In genomic region chr4:36325916-36326315, GRCh38 we compare ENCODE assay signal across 19 cellular contexts. TPM values are rescaled to one million over a fixed set of nuclear protein-coding genes. Genes with fewer than 3 reads are reported as not detected.
DNase-seq lines count a peak whose midpoint lies in the region; ATAC-seq lines count a peak whose summit lies in the region.
"Had no signal": no experiment of that assay in that cellular context is flagged by ENCODE, and none has a peak within 500 bp of the region (broad histone marks: within the 10 kb centered on the region; RNA-seq: fewer than 3 reads in every experiment).

No MANE protein-coding gene starts in this region.

- H3K4me1 ChIP-seq in effector memory CD4-positive, alpha-beta T cell (ENCODE audit: control insufficient read depth, insufficient read depth, low read length, poor library complexity, severe bottlenecking) = peaks cover 30% of the 10 kb centered on the region
- H3K4me1 ChIP-seq: left ventricle myocardium inferior, SJSA1, vagina had no signal

- H3K36me3 ChIP-seq in effector memory CD4-positive, alpha-beta T cell (ENCODE audit: control insufficient read depth, insufficient read depth, low read length) = no peaks in the 10 kb centered on the region
- H3K36me3 ChIP-seq: left ventricle myocardium inferior, SJSA1, vagina had no signal

- no peak for DNase-seq in activated T-cell treated with anti-CD3 and anti-CD28 coated beads, Interleukin-2, amount 50 U/mL, for 72 hours
- DNase-seq in activated T-cell treated with anti-CD3 and anti-CD28 coated beads, Interleukin-2, amount 50 U/mL, for 1 hour = no peak
- DNase-seq in activated T-helper 1 cell treated with anti-CD3 and anti-CD28 coated beads, Interleukin-12 subunit alpha, Interleukin-12 subunit beta, Interleukin-2, Interleukin-4 antibody, amounts not matched to agents 30 ng/mL and 10 ng/mL and 1 ng/mL, durations not matched to agents 14 hours and 24 hours and 36 hours (ENCODE audit: low spot score) = no peak
- no peak for DNase-seq in stimulated activated effector memory CD8-positive, alpha-beta T cell treated with anti-CD3 and anti-CD28 coated beads, Interleukin-12 subunit alpha, Interleukin-12 subunit beta, amount 100 ng/mL, for 72 hours (ENCODE audit: low spot score in 2 of 2)
- DNase-seq in DMS153 treated with DMSO at 0.1 percent for 48 hours (lab: John Stamatoyannopoulos, UW; ENCODE audit: unreplicated experiment) = no peak
- no peak for DNase-seq in effector memory CD4-positive, alpha-beta T cell
- DNase-seq: amniotic stem cell; Calu3; foreskin melanocyte; GDM1; left ventricle myocardium inferior; NCI-H1930; stimulated activated CD4-positive, alpha-beta T cell treated with anti-CD3 and anti-CD28 coated beads, Interleukin-12 subunit alpha, Interleukin-12 subunit beta, amount 100 ng/mL, for 4 hours had no signal

- H3K9me3 ChIP-seq in effector memory CD4-positive, alpha-beta T cell (ENCODE audit: control insufficient read depth, low read length) = no peaks in the 10 kb centered on the region
- H3K9me3 ChIP-seq: left ventricle myocardium inferior, SJSA1, vagina had no signal

- H3K27me3 ChIP-seq in effector memory CD4-positive, alpha-beta T cell (replicated peaks; ENCODE audit: control insufficient read depth, insufficient read depth, low read length, poor library complexity, severe bottlenecking) = no peaks in the 10 kb centered on the region
- H3K27me3 ChIP-seq: SJSA1, vagina had no signal

- H3K4me1 Mint-ChIP-seq in activated T-cell treated with anti-CD3 and anti-CD28 coated beads, Interleukin-2, amount 50 U/mL, for 72 hours (ENCODE audit: low read depth) = peaks cover 69% of the 10 kb centered on the region
- H3K4me1 Mint-ChIP-seq in activated T-helper 1 cell treated with anti-CD3 and anti-CD28 coated beads, Interleukin-12 subunit alpha, Interleukin-12 subunit beta, Interleukin-2, Interleukin-4 antibody, amounts not matched to agents 30 ng/mL and 10 ng/mL and 1 ng/mL, durations not matched to agents 14 hours and 24 hours and 36 hours (ENCODE audit: low read depth) = peaks cover 67% of the 10 kb centered on the region
- H3K4me1 Mint-ChIP-seq in stimulated activated effector memory CD8-positive, alpha-beta T cell treated with anti-CD3 and anti-CD28 coated beads, Interleukin-12 subunit alpha, Interleukin-12 subunit beta, amount 100 ng/mL, for 72 hours = peaks cover 48% of the 10 kb centered on the region

- H3K27ac Mint-ChIP-seq in activated T-cell treated with anti-CD3 and anti-CD28 coated beads, Interleukin-2, amount 50 U/mL, for 72 hours = peak overlapping the region; percentile 67
- peak overlapping the region; percentile 73 for H3K27ac Mint-ChIP-seq in activated T-helper 1 cell treated with anti-CD3 and anti-CD28 coated beads, Interleukin-12 subunit alpha, Interleukin-12 subunit beta, Interleukin-2, Interleukin-4 antibody, amounts not matched to agents 30 ng/mL and 10 ng/mL and 1 ng/mL, durations not matched to agents 14 hours and 24 hours and 36 hours
- peak overlapping the region; percentile 1 for H3K27ac Mint-ChIP-seq in stimulated activated effector memory CD8-positive, alpha-beta T cell treated with anti-CD3 and anti-CD28 coated beads, Interleukin-12 subunit alpha, Interleukin-12 subunit beta, amount 100 ng/mL, for 72 hours

- no peaks in the 10 kb centered on the region for H3K27me3 Mint-ChIP-seq in activated T-cell treated with anti-CD3 and anti-CD28 coated beads, Interleukin-2, amount 50 U/mL, for 72 hours (ENCODE audit: low read depth)
- H3K27me3 Mint-ChIP-seq in activated T-helper 1 cell treated with anti-CD3 and anti-CD28 coated beads, Interleukin-12 subunit alpha, Interleukin-12 subunit beta, Interleukin-2, Interleukin-4 antibody, amounts not matched to agents 30 ng/mL and 10 ng/mL and 1 ng/mL, durations not matched to agents 14 hours and 24 hours and 36 hours (ENCODE audit: insufficient read depth) = no peaks in the 10 kb centered on the region

- no peaks in the 10 kb centered on the region for H3K9me3 Mint-ChIP-seq in activated T-cell treated with anti-CD3 and anti-CD28 coated beads, Interleukin-2, amount 50 U/mL, for 72 hours
- no peaks in the 10 kb centered on the region for H3K9me3 Mint-ChIP-seq in activated T-helper 1 cell treated with anti-CD3 and anti-CD28 coated beads, Interleukin-12 subunit alpha, Interleukin-12 subunit beta, Interleukin-2, Interleukin-4 antibody, amounts not matched to agents 30 ng/mL and 10 ng/mL and 1 ng/mL, durations not matched to agents 14 hours and 24 hours and 36 hours
- H3K9me3 Mint-ChIP-seq in stimulated activated effector memory CD8-positive, alpha-beta T cell treated with anti-CD3 and anti-CD28 coated beads, Interleukin-12 subunit alpha, Interleukin-12 subunit beta, amount 100 ng/mL, for 72 hours = no peaks in the 10 kb centered on the region

- H3K27ac ChIP-seq in effector memory CD4-positive, alpha-beta T cell (ENCODE audit: insufficient read depth, low read length, poor library complexity, severe bottlenecking) = no peak overlapping the region
- H3K27ac ChIP-seq: left ventricle myocardium inferior, SJSA1, vagina had no signal

- no peak overlapping the region for H3K4me3 ChIP-seq in effector memory CD4-positive, alpha-beta T cell (ENCODE audit: insufficient read depth, low read depth, low read length, poor library complexity, severe bottlenecking)
- H3K4me3 ChIP-seq: left ventricle myocardium inferior, SJSA1, vagina had no signal

- H3K4me3 Mint-ChIP-seq in activated T-cell treated with anti-CD3 and anti-CD28 coated beads, Interleukin-2, amount 50 U/mL, for 72 hours = peak overlapping the region; percentile 48 to 55
- peak overlapping the region; percentile 23 for H3K4me3 Mint-ChIP-seq in activated T-helper 1 cell treated with anti-CD3 and anti-CD28 coated beads, Interleukin-12 subunit alpha, Interleukin-12 subunit beta, Interleukin-2, Interleukin-4 antibody, amounts not matched to agents 30 ng/mL and 10 ng/mL and 1 ng/mL, durations not matched to agents 14 hours and 24 hours and 36 hours
- H3K4me3 Mint-ChIP-seq in stimulated activated effector memory CD8-positive, alpha-beta T cell treated with anti-CD3 and anti-CD28 coated beads, Interleukin-12 subunit alpha, Interleukin-12 subunit beta, amount 100 ng/mL, for 72 hours = peak overlapping the region; percentile 8

- no peak for ATAC-seq in activated T-cell treated with anti-CD3 and anti-CD28 coated beads, Interleukin-2, amount 50 U/mL, for 72 hours (replicated peaks in 1 of 2)
- peak; percentile 11 for ATAC-seq in HG02885 (IDR thresholded peaks at IDR 0.05; ENCODE audit: poor library complexity, unreplicated experiment)
- ATAC-seq in stimulated activated effector memory CD8-positive, alpha-beta T cell treated with anti-CD3 and anti-CD28 coated beads, Interleukin-12 subunit alpha, Interleukin-12 subunit beta, amount 100 ng/mL, for 72 hours = no peak
- no peak for ATAC-seq in HG02763 (IDR thresholded peaks at IDR 0.05; ENCODE audit: unreplicated experiment)

- no peaks in the 10 kb centered on the region for H3K36me3 Mint-ChIP-seq in activated T-cell treated with anti-CD3 and anti-CD28 coated beads, Interleukin-2, amount 50 U/mL, for 72 hours (ENCODE audit: insufficient read depth in 2 of 2)
- peaks cover 5% of the 10 kb centered on the region for H3K36me3 Mint-ChIP-seq in activated T-helper 1 cell treated with anti-CD3 and anti-CD28 coated beads, Interleukin-12 subunit alpha, Interleukin-12 subunit beta, Interleukin-2, Interleukin-4 antibody, amounts not matched to agents 30 ng/mL and 10 ng/mL and 1 ng/mL, durations not matched to agents 14 hours and 24 hours and 36 hours (ENCODE audit: low read depth)
- peaks cover 7% of the 10 kb centered on the region for H3K36me3 Mint-ChIP-seq in stimulated activated effector memory CD8-positive, alpha-beta T cell treated with anti-CD3 and anti-CD28 coated beads, Interleukin-12 subunit alpha, Interleukin-12 subunit beta, amount 100 ng/mL, for 72 hours

- intact Hi-C loops in activated T-helper 1 cell treated with anti-CD3 and anti-CD28 coated beads, Interleukin-12 subunit alpha, Interleukin-12 subunit beta, Interleukin-2, Interleukin-4 antibody, amounts not matched to agents 30 ng/mL and 10 ng/mL and 1 ng/mL, durations not matched to agents 14 hours and 24 hours and 36 hours (cut with micrococcal nuclease) = loop anchor here (10.0 kb wide), 1 partner anchor 351 kb away; no protein-coding TSS in a partner anchor

RNA-seq across cellular contexts. Expression of gene DTHD1, which starts 44.5 kb away (rescaled TPM):
- total RNA-seq in activated T-cell treated with anti-CD3 and anti-CD28 coated beads, Interleukin-2, amount 50 U/mL, for 72 hours = 10 to 100 TPM in 1 of 2 donors, 1 to 10 TPM in 1; 7.9 to 13.5 TPM
- total RNA-seq in activated T-helper 1 cell treated with anti-CD3 and anti-CD28 coated beads, Interleukin-12 subunit alpha, Interleukin-12 subunit beta, Interleukin-2, Interleukin-4 antibody, amounts not matched to agents 30 ng/mL and 10 ng/mL and 1 ng/mL, durations not matched to agents 14 hours and 24 hours and 36 hours = 0.86 and 1.0 TPM in 2 replicates
- total RNA-seq: Calu3, left ventricle myocardium inferior, MCF 10A, NCI-H460, SJSA1 had no signal

Comparison
In these comparisons a context has a peak if more than half of its experiments do, and no peak if none do; other contexts are left out.
1. H3K27ac Mint-ChIP-seq: peak in every context shown above with its lines; median percentile 73 in activated T-helper 1 cell treated with anti-CD3 and anti-CD28 coated beads, Interleukin-12 subunit alpha, Interleukin-12 subunit beta, Interleukin-2, Interleukin-4 antibody, amounts not matched to agents 30 ng/mL and 10 ng/mL and 1 ng/mL, durations not matched to agents 14 hours and 24 hours and 36 hours; 67 in activated T-cell treated with anti-CD3 and anti-CD28 coated beads, Interleukin-2, amount 50 U/mL, for 72 hours; 1 in stimulated activated effector memory CD8-positive, alpha-beta T cell treated with anti-CD3 and anti-CD28 coated beads, Interleukin-12 subunit alpha, Interleukin-12 subunit beta, amount 100 ng/mL, for 72 hours.